ENCODE assay signal across 1 cellular context in the genomic region with DNA sequence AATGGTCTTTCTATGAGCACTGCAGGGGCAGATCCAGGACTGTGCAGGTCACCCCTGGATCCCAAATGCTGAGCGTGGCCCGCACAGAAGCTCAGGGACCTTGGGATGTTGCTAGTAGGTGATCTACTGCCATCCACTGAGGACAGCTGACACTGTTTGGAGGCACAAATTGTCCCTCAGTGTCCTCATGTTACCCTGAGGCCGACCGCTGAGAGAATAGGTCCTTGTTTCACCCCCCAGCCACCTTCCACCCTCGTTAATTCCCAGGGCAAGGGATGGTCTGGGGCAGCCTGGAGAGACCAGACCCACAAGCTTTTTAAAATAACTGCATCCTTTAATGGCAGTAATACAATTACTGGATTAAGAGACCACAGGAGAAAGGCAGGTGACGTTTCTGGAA.
TF ChIP-seq lines count a peak whose summit lies in the region.

No MANE protein-coding gene starts in this region.

TF ChIP-seq in GM23338, 12 proteins besides CTCF, POLR2A, EP300 and RAD21 (continued from another document):
- TF ChIP-seq EZH2phosphoT487 (IDR thresholded peaks at IDR 0.05; ENCODE audit: unreplicated experiment) (no peak), CREB1 (CRISPR knock-in tag; IDR thresholded peaks at IDR 0.05; ENCODE audit: low read depth) (no peak), EZH2 (IDR thresholded peaks at IDR 0.05; ENCODE audit: low read depth, unreplicated experiment) (no peak), ZNF331 (CRISPR knock-in tag; IDR thresholded peaks at IDR 0.05; ENCODE audit: low read depth) (no peak), NANOG (IDR thresholded peaks at IDR 0.05; ENCODE audit: borderline replicate concordance) (no peak), ZNF114 (CRISPR knock-in tag; IDR thresholded peaks at IDR 0.05) (no peak)
- TF ChIP-seq, protein P1, sequence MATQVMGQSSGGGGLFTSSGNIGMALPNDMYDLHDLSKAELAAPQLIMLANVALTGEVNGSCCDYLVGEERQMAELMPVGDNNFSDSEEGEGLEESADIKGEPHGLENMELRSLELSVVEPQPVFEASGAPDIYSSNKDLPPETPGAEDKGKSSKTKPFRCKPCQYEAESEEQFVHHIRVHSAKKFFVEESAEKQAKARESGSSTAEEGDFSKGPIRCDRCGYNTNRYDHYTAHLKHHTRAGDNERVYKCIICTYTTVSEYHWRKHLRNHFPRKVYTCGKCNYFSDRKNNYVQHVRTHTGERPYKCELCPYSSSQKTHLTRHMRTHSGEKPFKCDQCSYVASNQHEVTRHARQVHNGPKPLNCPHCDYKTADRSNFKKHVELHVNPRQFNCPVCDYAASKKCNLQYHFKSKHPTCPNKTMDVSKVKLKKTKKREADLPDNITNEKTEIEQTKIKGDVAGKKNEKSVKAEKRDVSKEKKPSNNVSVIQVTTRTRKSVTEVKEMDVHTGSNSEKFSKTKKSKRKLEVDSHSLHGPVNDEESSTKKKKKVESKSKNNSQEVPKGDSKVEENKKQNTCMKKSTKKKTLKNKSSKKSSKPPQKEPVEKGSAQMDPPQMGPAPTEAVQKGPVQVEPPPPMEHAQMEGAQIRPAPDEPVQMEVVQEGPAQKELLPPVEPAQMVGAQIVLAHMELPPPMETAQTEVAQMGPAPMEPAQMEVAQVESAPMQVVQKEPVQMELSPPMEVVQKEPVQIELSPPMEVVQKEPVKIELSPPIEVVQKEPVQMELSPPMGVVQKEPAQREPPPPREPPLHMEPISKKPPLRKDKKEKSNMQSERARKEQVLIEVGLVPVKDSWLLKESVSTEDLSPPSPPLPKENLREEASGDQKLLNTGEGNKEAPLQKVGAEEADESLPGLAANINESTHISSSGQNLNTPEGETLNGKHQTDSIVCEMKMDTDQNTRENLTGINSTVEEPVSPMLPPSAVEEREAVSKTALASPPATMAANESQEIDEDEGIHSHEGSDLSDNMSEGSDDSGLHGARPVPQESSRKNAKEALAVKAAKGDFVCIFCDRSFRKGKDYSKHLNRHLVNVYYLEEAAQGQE (IDR thresholded peaks at IDR 0.05; ENCODE audit: unreplicated experiment) = no peak
- TF ChIP-seq, protein P2, sequence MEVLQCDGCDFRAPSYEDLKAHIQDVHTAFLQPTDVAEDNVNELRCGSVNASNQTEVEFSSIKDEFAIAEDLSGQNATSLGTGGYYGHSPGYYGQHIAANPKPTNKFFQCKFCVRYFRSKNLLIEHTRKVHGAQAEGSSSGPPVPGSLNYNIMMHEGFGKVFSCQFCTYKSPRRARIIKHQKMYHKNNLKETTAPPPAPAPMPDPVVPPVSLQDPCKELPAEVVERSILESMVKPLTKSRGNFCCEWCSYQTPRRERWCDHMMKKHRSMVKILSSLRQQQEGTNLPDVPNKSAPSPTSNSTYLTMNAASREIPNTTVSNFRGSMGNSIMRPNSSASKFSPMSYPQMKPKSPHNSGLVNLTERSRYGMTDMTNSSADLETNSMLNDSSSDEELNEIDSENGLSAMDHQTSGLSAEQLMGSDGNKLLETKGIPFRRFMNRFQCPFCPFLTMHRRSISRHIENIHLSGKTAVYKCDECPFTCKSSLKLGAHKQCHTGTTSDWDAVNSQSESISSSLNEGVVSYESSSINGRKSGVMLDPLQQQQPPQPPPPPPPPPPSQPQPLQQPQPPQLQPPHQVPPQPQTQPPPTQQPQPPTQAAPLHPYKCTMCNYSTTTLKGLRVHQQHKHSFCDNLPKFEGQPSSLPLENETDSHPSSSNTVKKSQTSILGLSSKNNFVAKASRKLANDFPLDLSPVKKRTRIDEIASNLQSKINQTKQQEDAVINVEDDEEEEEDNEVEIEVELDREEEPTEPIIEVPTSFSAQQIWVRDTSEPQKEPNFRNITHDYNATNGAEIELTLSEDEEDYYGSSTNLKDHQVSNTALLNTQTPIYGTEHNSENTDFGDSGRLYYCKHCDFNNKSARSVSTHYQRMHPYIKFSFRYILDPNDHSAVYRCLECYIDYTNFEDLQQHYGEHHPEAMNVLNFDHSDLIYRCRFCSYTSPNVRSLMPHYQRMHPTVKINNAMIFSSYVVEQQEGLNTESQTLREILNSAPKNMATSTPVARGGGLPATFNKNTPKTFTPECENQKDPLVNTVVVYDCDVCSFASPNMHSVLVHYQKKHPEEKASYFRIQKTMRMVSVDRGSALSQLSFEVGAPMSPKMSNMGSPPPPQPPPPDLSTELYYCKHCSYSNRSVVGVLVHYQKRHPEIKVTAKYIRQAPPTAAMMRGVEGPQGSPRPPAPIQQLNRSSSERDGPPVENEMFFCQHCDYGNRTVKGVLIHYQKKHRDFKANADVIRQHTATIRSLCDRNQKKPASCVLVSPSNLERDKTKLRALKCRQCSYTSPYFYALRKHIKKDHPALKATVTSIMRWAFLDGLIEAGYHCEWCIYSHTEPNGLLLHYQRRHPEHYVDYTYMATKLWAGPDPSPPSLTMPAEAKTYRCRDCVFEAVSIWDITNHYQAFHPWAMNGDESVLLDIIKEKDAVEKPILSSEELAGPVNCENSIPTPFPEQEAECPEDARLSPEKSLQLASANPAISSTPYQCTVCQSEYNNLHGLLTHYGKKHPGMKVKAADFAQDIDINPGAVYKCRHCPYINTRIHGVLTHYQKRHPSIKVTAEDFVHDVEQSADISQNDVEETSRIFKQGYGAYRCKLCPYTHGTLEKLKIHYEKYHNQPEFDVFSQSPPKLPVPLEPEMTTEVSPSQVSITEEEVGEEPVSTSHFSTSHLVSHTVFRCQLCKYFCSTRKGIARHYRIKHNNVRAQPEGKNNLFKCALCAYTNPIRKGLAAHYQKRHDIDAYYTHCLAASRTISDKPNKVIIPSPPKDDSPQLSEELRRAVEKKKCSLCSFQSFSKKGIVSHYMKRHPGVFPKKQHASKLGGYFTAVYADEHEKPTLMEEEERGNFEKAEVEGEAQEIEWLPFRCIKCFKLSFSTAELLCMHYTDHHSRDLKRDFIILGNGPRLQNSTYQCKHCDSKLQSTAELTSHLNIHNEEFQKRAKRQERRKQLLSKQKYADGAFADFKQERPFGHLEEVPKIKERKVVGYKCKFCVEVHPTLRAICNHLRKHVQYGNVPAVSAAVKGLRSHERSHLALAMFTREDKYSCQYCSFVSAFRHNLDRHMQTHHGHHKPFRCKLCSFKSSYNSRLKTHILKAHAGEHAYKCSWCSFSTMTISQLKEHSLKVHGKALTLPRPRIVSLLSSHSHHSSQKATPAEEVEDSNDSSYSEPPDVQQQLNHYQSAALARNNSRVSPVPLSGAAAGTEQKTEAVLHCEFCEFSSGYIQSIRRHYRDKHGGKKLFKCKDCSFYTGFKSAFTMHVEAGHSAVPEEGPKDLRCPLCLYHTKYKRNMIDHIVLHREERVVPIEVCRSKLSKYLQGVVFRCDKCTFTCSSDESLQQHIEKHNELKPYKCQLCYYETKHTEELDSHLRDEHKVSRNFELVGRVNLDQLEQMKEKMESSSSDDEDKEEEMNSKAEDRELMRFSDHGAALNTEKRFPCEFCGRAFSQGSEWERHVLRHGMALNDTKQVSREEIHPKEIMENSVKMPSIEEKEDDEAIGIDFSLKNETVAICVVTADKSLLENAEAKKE (CRISPR knock-in tag; IDR thresholded peaks at IDR 0.05) = no peak
- TF ChIP-seq, protein P3, sequence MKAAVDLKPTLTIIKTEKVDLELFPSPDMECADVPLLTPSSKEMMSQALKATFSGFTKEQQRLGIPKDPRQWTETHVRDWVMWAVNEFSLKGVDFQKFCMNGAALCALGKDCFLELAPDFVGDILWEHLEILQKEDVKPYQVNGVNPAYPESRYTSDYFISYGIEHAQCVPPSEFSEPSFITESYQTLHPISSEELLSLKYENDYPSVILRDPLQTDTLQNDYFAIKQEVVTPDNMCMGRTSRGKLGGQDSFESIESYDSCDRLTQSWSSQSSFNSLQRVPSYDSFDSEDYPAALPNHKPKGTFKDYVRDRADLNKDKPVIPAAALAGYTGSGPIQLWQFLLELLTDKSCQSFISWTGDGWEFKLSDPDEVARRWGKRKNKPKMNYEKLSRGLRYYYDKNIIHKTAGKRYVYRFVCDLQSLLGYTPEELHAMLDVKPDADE (IDR thresholded peaks at IDR 0.05) = no peak
